30 cellular contexts compared by ENCODE assay signal in the genomic region with DNA sequence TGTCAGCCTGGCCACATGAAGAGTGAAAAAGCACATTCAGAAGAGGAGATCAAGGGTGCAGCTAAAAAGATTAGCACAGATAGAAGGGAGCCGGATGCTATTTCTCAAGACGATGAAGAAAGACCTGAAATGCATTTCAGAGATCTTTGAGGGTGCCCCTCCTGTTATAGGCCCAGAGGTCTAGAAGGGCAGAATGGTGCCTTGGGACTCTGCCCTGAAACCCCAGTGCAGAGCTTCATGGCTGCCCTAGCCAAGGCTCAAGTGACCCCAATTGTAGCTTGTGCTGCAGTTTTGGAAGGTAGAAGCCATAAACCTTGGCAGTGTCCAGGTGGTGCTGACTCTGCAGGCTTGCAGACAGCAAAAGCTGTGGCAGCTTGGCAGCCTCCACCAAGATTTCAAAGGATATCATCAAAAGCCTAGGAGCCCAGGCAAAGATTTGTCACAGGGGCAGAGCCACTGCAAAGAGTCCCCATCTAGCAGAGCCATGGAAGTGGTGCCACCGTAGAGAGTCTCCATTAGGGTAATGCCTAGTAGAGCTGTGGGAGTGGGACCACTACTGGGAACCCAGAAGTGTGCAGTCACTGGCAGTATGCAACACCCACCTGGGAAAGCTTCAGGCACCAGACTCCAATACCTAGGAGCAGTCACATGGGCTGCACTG. TPM values are rescaled to one million over a fixed set of nuclear protein-coding genes. Genes with fewer than 3 reads are reported as not detected.
"Had no signal": no experiment of that assay in that cellular context is flagged by ENCODE, and none has a peak within 500 bp of the region (broad histone marks: within the 10 kb centered on the region; RNA-seq: fewer than 3 reads in every experiment).

No MANE protein-coding gene starts in this region.

- H3K27ac ChIP-seq: brain microvascular endothelial cell, esophagus muscularis mucosa, foreskin keratinocyte, gastrocnemius medialis, heart left ventricle had no signal

- H3K4me1 Mint-ChIP-seq: activated CD4-positive, alpha-beta memory T cell treated with anti-CD3 and anti-CD28 coated beads, Interleukin-2, amount 10 ng/mL, durations not matched to agents 7 days and 5 days; activated CD4-positive, alpha-beta T cell treated with anti-CD3 and anti-CD28 coated beads, Interleukin-2, amount 10 ng/mL, durations not matched to agents 7 days and 5 days had no signal

- H3K4me3 ChIP-seq: esophagus muscularis mucosa, gastrocnemius medialis, heart left ventricle had no signal

- H3K9me3 Mint-ChIP-seq: central memory CD8-positive, alpha-beta T cell had no signal

- H3K4me1 ChIP-seq: esophagus muscularis mucosa, foreskin keratinocyte, heart left ventricle had no signal

- H3K4me3 Mint-ChIP-seq: activated CD4-positive, alpha-beta memory T cell treated with anti-CD3 and anti-CD28 coated beads, Interleukin-2, amount 10 ng/mL, durations not matched to agents 7 days and 5 days; activated CD4-positive, alpha-beta T cell treated with anti-CD3 and anti-CD28 coated beads, Interleukin-2, amount 10 ng/mL, durations not matched to agents 7 days and 5 days; activated naive CD8-positive, alpha-beta T cell; activated T-cell treated with anti-CD3 and anti-CD28 coated beads, Interleukin-2, amount 50 U/mL, for 24 hours; activated T-cell treated with anti-CD3 and anti-CD28 coated beads, Interleukin-2, amount 50 U/mL, for 72 hours; central memory CD8-positive, alpha-beta T cell had no signal

- DNase-seq: activated CD4-positive, alpha-beta memory T cell treated with anti-CD3 and anti-CD28 coated beads, Interleukin-2, amount 10 ng/mL, durations not matched to agents 7 days and 5 days; activated CD4-positive, alpha-beta T cell treated with anti-CD3 and anti-CD28 coated beads for 1 hour; activated CD4-positive, alpha-beta T cell treated with anti-CD3 and anti-CD28 coated beads for 4 hours; activated CD4-positive, alpha-beta T cell treated with anti-CD3 and anti-CD28 coated beads, Interleukin-2, amount 10 ng/mL, durations not matched to agents 7 days and 5 days; activated CD4-positive, alpha-beta T cell treated with anti-CD3 and anti-CD28 coated beads, Interleukin-2, amount 50 U/mL, for 4 hours; activated CD4-positive, CD25-positive, alpha-beta regulatory T cell; activated gamma-delta T cell; activated naive CD4-positive, alpha-beta T cell; activated naive CD4-positive, alpha-beta T cell treated with anti-CD3 and anti-CD28 coated beads, Interleukin-2, amount 50 U/mL, for 16 hours; activated T-cell treated with anti-CD3 and anti-CD28 coated beads, Interleukin-2, amount 50 U/mL, for 24 hours; activated T-cell treated with anti-CD3 and anti-CD28 coated beads, Interleukin-2, amount 50 U/mL, for 72 hours; amniotic stem cell; anterior cingulate cortex; brain microvascular endothelial cell; effector CD8-positive, alpha-beta T cell; erythroblast; foreskin keratinocyte; gastrocnemius medialis; glutamatergic neuron; heart left ventricle; T-helper 2 cell had no signal

- ATAC-seq: activated T-cell treated with anti-CD3 and anti-CD28 coated beads, Interleukin-2, amount 50 U/mL, for 72 hours; foreskin keratinocyte; gastrocnemius medialis; heart left ventricle had no signal

- H3K27ac Mint-ChIP-seq: activated CD4-positive, alpha-beta memory T cell treated with anti-CD3 and anti-CD28 coated beads, Interleukin-2, amount 10 ng/mL, durations not matched to agents 7 days and 5 days; activated CD4-positive, alpha-beta T cell treated with anti-CD3 and anti-CD28 coated beads, Interleukin-2, amount 10 ng/mL, durations not matched to agents 7 days and 5 days; activated naive CD8-positive, alpha-beta T cell; activated T-cell treated with anti-CD3 and anti-CD28 coated beads, Interleukin-2, amount 50 U/mL, for 24 hours; activated T-cell treated with anti-CD3 and anti-CD28 coated beads, Interleukin-2, amount 50 U/mL, for 72 hours had no signal

- H3K36me3 ChIP-seq: brain microvascular endothelial cell, esophagus muscularis mucosa, gastrocnemius medialis, heart left ventricle had no signal

- H3K27me3 ChIP-seq: brain microvascular endothelial cell had no signal

- H3K9me3 ChIP-seq: gastrocnemius medialis had no signal

RNA-seq across cellular contexts. Expression of a gene that starts 6.4 kb away (rescaled TPM):
- total RNA-seq: activated CD4-positive, alpha-beta memory T cell treated with anti-CD3 and anti-CD28 coated beads, Interleukin-2, amount 10 ng/mL, durations not matched to agents 7 days and 5 days; activated CD4-positive, alpha-beta T cell treated with anti-CD3 and anti-CD28 coated beads, Interleukin-2, amount 10 ng/mL, durations not matched to agents 7 days and 5 days; activated T-cell treated with anti-CD3 and anti-CD28 coated beads, Interleukin-2, amount 50 U/mL, for 72 hours; astrocyte; bronchial epithelial cell; cardiac septum; chondrocyte; dermis microvascular lymphatic vessel endothelial cell; esophagus muscularis mucosa; foreskin keratinocyte; gastrocnemius medialis; heart left ventricle; T-helper 1 cell treated with Interleukin-12 subunit alpha and Interleukin-12 subunit beta and Interleukin-4 antibody, amounts not matched to agents 30 ng/mL and 1 ng/mL, for 36 hours had no signal

RNA-seq across cellular contexts. Expression of a gene that starts 19.8 kb away (rescaled TPM):
- total RNA-seq: activated CD4-positive, alpha-beta memory T cell treated with anti-CD3 and anti-CD28 coated beads, Interleukin-2, amount 10 ng/mL, durations not matched to agents 7 days and 5 days; activated CD4-positive, alpha-beta T cell treated with anti-CD3 and anti-CD28 coated beads, Interleukin-2, amount 10 ng/mL, durations not matched to agents 7 days and 5 days; activated T-cell treated with anti-CD3 and anti-CD28 coated beads, Interleukin-2, amount 50 U/mL, for 72 hours; astrocyte; bronchial epithelial cell; cardiac septum; chondrocyte; dermis microvascular lymphatic vessel endothelial cell; esophagus muscularis mucosa; foreskin keratinocyte; gastrocnemius medialis; heart left ventricle; T-helper 1 cell treated with Interleukin-12 subunit alpha and Interleukin-12 subunit beta and Interleukin-4 antibody, amounts not matched to agents 30 ng/mL and 1 ng/mL, for 36 hours had no signal

RNA-seq across cellular contexts. Expression of a gene that starts 39.9 kb away (rescaled TPM):
- total RNA-seq: activated CD4-positive, alpha-beta memory T cell treated with anti-CD3 and anti-CD28 coated beads, Interleukin-2, amount 10 ng/mL, durations not matched to agents 7 days and 5 days; activated CD4-positive, alpha-beta T cell treated with anti-CD3 and anti-CD28 coated beads, Interleukin-2, amount 10 ng/mL, durations not matched to agents 7 days and 5 days; activated T-cell treated with anti-CD3 and anti-CD28 coated beads, Interleukin-2, amount 50 U/mL, for 72 hours; bronchial epithelial cell; chondrocyte; dermis microvascular lymphatic vessel endothelial cell; foreskin keratinocyte; T-helper 1 cell treated with Interleukin-12 subunit alpha and Interleukin-12 subunit beta and Interleukin-4 antibody, amounts not matched to agents 30 ng/mL and 1 ng/mL, for 36 hours had no signal
